ENCODE assay signal across 8 cellular contexts in genomic region chr20:62804021-62804631, GRCh38. TPM values are rescaled to one million over a fixed set of nuclear protein-coding genes. Genes with fewer than 3 reads are reported as not detected.
DNase-seq lines count a peak whose midpoint lies in the region; ATAC-seq and TF ChIP-seq lines count a peak whose summit lies in the region.

No MANE protein-coding gene starts in this region.

- peaks cover 66% of the 10 kb centered on the region for H3K4me1 Mint-ChIP-seq in brain

- peak; percentile 52 for DNase-seq in EH (ENCODE audit: low read depth)
- no peak for DNase-seq in GM19240 (ENCODE audit: insufficient read length, low spot score)
- DNase-seq in MV-4-11 (lab: John Stamatoyannopoulos, UW) = no peak
- DNase-seq in stimulated activated CD4-positive, alpha-beta T cell treated with anti-CD3 and anti-CD28 coated beads, Interleukin-1b, Interleukin-23, amount 100 ng/mL, for 48 hours = no peak

- H3K27me3 ChIP-seq in HUES64 (ENCODE audit: insufficient read depth, low read length) (peaks cover 6% of the 10 kb centered on the region; the same call in 1 of the 2 replicates), muscle layer of colon (ENCODE audit: control insufficient read depth in 1 of 2, insufficient read depth in 2 of 2, low read length in 2 of 2) (no peaks in the 10 kb centered on the region)

- no peak overlapping the region for H3K9ac ChIP-seq in HUES64 (ENCODE audit: low read depth, low read length)
- H3K9ac ChIP-seq in muscle layer of colon (ENCODE audit: low read length) = no peak overlapping the region

- WGBS in HUES64 = 25% methylated on average over 22 of the region's 25 CpGs

- peaks cover 0 to 3% (median 0%) of the 10 kb centered on the region in 5 experiments for H3K9me3 Mint-ChIP-seq in brain

- H3K4me3 ChIP-seq in HUES64 (ENCODE audit: low read length) = peak overlapping the region; percentile 46
- H3K4me3 ChIP-seq in muscle layer of colon (ENCODE audit: low read depth in 1 of 2, low read length in 2 of 2) = peak overlapping the region in 1 of 2 donors; percentile 52

- ATAC-seq in HG03135 (IDR thresholded peaks at IDR 0.05; ENCODE audit: unreplicated experiment) = no peak

- H3K27ac ChIP-seq in HUES64 (ENCODE audit: low read depth, low read length) (no peak overlapping the region), muscle layer of colon (ENCODE audit: low read depth, low read length) (peak overlapping the region; percentile 62)

- H3K27ac Mint-ChIP-seq in brain = peak overlapping the region; percentile 80 to 97 (median 94)

- peaks cover 23% of the 10 kb centered on the region for H3K36me3 ChIP-seq in HUES64 (ENCODE audit: insufficient read depth, low read length)
- peaks cover 39% of the 10 kb centered on the region for H3K36me3 ChIP-seq in muscle layer of colon (ENCODE audit: insufficient read depth, low read length)

- no peak for TF ChIP-seq CTCF in brain (conservative IDR thresholded peaks at IDR 0.05)

- no peaks in the 10 kb centered on the region for H3K27me3 Mint-ChIP-seq in brain

- H3K9me3 ChIP-seq in HUES64 (ENCODE audit: insufficient read depth, low read depth, low read length) = no peaks in the 10 kb centered on the region
- no peaks in the 10 kb centered on the region for H3K9me3 ChIP-seq in muscle layer of colon (ENCODE audit: low read length)

- no peaks in the 10 kb centered on the region for H3K4me1 ChIP-seq in HUES64 (ENCODE audit: insufficient read depth, low read length)
- H3K4me1 ChIP-seq in muscle layer of colon (ENCODE audit: insufficient read depth, low read length) = peaks cover 51% of the 10 kb centered on the region

- H3K4me3 Mint-ChIP-seq in brain = peak overlapping the region; percentile 86 to 93 (median 87)

- peaks cover 16% of the 10 kb centered on the region for H3K36me3 Mint-ChIP-seq in brain

RNA-seq across cellular contexts. Expression of gene OGFR, which starts 0.5 kb away (rescaled TPM):
- 12.8 TPM for polyA plus RNA-seq in HUES64 (2013, experiment 1 of 2)
- 15.0 TPM for polyA plus RNA-seq in HUES64 (2013, experiment 2 of 2)
- 37.0 TPM for polyA plus RNA-seq in brain (ENCODE audit: insufficient read depth, low read depth, low replicate concordance)

RNA-seq across cellular contexts. Expression of gene MRGBP, which starts 7.9 kb away (rescaled TPM):
- polyA plus RNA-seq in HUES64 (2013, experiment 1 of 2) = 12.9 TPM
- polyA plus RNA-seq in HUES64 (2013, experiment 2 of 2) = 15.5 TPM
- polyA plus RNA-seq in brain (ENCODE audit: insufficient read depth, low read depth, low replicate concordance) = 11.8 TPM

RNA-seq across cellular contexts. Expression of gene COL9A3, which starts 12.7 kb away (rescaled TPM):
- polyA plus RNA-seq in HUES64 (2013, experiment 1 of 2) = 37.3 TPM
- polyA plus RNA-seq in HUES64 (2013, experiment 2 of 2) = 34.6 TPM
- polyA plus RNA-seq in brain (ENCODE audit: insufficient read depth, low read depth, low replicate concordance) = 17.5 TPM

RNA-seq across cellular contexts. Expression of gene TCFL5, which starts 57.5 kb away (rescaled TPM):
- 10.8 TPM for polyA plus RNA-seq in HUES64 (2013, experiment 1 of 2)
- polyA plus RNA-seq in HUES64 (2013, experiment 2 of 2) = 16.0 TPM
- polyA plus RNA-seq in brain (ENCODE audit: insufficient read depth, low read depth, low replicate concordance) = 21.1 TPM
